16 cellular contexts compared by ENCODE assay signal in genomic region chr11:61715877-61716276, GRCh38.
"Had no signal": no experiment of that assay in that cellular context is flagged by ENCODE, and none has a peak within 500 bp of the region (broad histone marks: within the 10 kb centered on the region; RNA-seq: fewer than 3 reads in every experiment).

No MANE protein-coding gene starts in this region.

- H3K4me1 Mint-ChIP-seq: activated naive CD4-positive, alpha-beta T cell treated with anti-CD3 and anti-CD28 coated beads, Interleukin-2, amount 10 ng/mL, durations not matched to agents 7 days and 5 days; activated T-helper 17 cell treated with anti-CD3 and anti-CD28 coated beads, Interleukin-2, amount 50 U/mL, for 72 hours had no signal

- H3K9me3 Mint-ChIP-seq: activated naive CD4-positive, alpha-beta T cell treated with anti-CD3 and anti-CD28 coated beads, Interleukin-2, amount 10 ng/mL, durations not matched to agents 7 days and 5 days; activated T-helper 17 cell treated with anti-CD3 and anti-CD28 coated beads, Interleukin-2, amount 50 U/mL, for 72 hours; WTC11 had no signal

- DNase-seq: activated CD4-positive, alpha-beta T cell treated with anti-CD3 and anti-CD28 coated beads for 48 hours; activated CD8-positive, alpha-beta T cell treated with anti-CD3 and anti-CD28 coated beads, Interleukin-2, amount 10 ng/mL, durations not matched to agents 7 days and 5 days; activated naive CD4-positive, alpha-beta T cell treated with anti-CD3 and anti-CD28 coated beads, Interleukin-2, amount 10 ng/mL, durations not matched to agents 7 days and 5 days; body of pancreas; cerebellar nuclear complex; mesendoderm; retina; stimulated activated CD4-positive, alpha-beta T cell treated with anti-CD3 and anti-CD28 coated beads, Interleukin-4, amount 100 ng/mL, for 4 hours; stomach; T-helper 1 cell had no signal

- H3K27ac Mint-ChIP-seq: activated CD8-positive, alpha-beta T cell treated with anti-CD3 and anti-CD28 coated beads, Interleukin-2, amount 10 ng/mL, durations not matched to agents 7 days and 5 days; activated naive CD4-positive, alpha-beta T cell treated with anti-CD3 and anti-CD28 coated beads, Interleukin-2, amount 10 ng/mL, durations not matched to agents 7 days and 5 days; activated T-helper 17 cell treated with anti-CD3 and anti-CD28 coated beads, Interleukin-2, amount 50 U/mL, for 72 hours; WTC11 had no signal

- H3K4me3 ChIP-seq: body of pancreas, esophagus muscularis mucosa, skin epidermis, stomach, thoracic aorta, vagina had no signal

- H3K36me3 Mint-ChIP-seq: activated naive CD4-positive, alpha-beta T cell treated with anti-CD3 and anti-CD28 coated beads, Interleukin-2, amount 10 ng/mL, durations not matched to agents 7 days and 5 days; WTC11 had no signal

- H3K4me3 Mint-ChIP-seq: activated CD8-positive, alpha-beta T cell treated with anti-CD3 and anti-CD28 coated beads, Interleukin-2, amount 10 ng/mL, durations not matched to agents 7 days and 5 days; activated naive CD4-positive, alpha-beta T cell treated with anti-CD3 and anti-CD28 coated beads, Interleukin-2, amount 10 ng/mL, durations not matched to agents 7 days and 5 days; activated T-helper 17 cell treated with anti-CD3 and anti-CD28 coated beads, Interleukin-2, amount 50 U/mL, for 72 hours; WTC11 had no signal

- ATAC-seq: activated CD8-positive, alpha-beta T cell treated with anti-CD3 and anti-CD28 coated beads, Interleukin-2, amount 10 ng/mL, durations not matched to agents 7 days and 5 days; activated T-helper 17 cell treated with anti-CD3 and anti-CD28 coated beads, Interleukin-2, amount 50 U/mL, for 72 hours; body of pancreas; WTC11 had no signal

- H3K27me3 Mint-ChIP-seq: activated T-helper 17 cell treated with anti-CD3 and anti-CD28 coated beads, Interleukin-2, amount 50 U/mL, for 72 hours had no signal
